ENCODE assay signal across 8 cellular contexts in genomic region chr3:111072016-111072891, GRCh38. TPM values are rescaled to one million over a fixed set of nuclear protein-coding genes. Genes with fewer than 3 reads are reported as not detected.
DNase-seq lines count a peak whose midpoint lies in the region; ATAC-seq and TF ChIP-seq lines count a peak whose summit lies in the region.

No MANE protein-coding gene starts in this region.

- peaks cover 21% of the 10 kb centered on the region for H3K27me3 Mint-ChIP-seq in brain

- H3K27ac Mint-ChIP-seq in brain, result peak overlapping the region; percentile 70 to 98 (median 93)

- H3K4me1 ChIP-seq in RWPE2 (ENCODE audit: insufficient read depth, poor library complexity, severe bottlenecking), result peaks cover 6% of the 10 kb centered on the region

- peaks cover 60% of the 10 kb centered on the region for H3K4me1 Mint-ChIP-seq in brain

- peak overlapping the region; percentile 91 to 98 (median 96) for H3K4me3 Mint-ChIP-seq in brain

- DNase-seq in RWPE2 (ENCODE audit: low spot score) (no peak), kidney epithelial cell (ENCODE audit: low read depth) (no peak), dedifferentiated amniotic fluid mesenchymal stem cell (ENCODE audit: extremely low spot score) (no peak), GOT3 (lab: John Stamatoyannopoulos, UW) (no peak)
- peak; percentile 0 to 15 for DNase-seq in stimulated activated CD4-positive, alpha-beta T cell treated with anti-CD3 and anti-CD28 coated beads, Interleukin-12 subunit alpha, Interleukin-12 subunit beta, amount 100 ng/mL, for 24 hours (ENCODE audit: low read depth in 2 of 2)

- ATAC-seq in GM18502 (IDR thresholded peaks at IDR 0.05; ENCODE audit: poor library complexity, unreplicated experiment) (peak; percentile 46), HG02759 (IDR thresholded peaks at IDR 0.05; ENCODE audit: unreplicated experiment) (peak; percentile 50), RWPE2 (ENCODE audit: low read depth) (peak; percentile 34)

- peak overlapping the region; percentile 86 for H3K4me3 ChIP-seq in RWPE2 (ENCODE audit: severe bottlenecking)
- H3K4me3 ChIP-seq in kidney epithelial cell (ENCODE audit: low read depth, low read length), result peak overlapping the region; percentile 75

- TF ChIP-seq CTCF in RWPE2 (IDR thresholded peaks at IDR 0.05; ENCODE audit: poor library complexity, severe bottlenecking), result no peak
- no peak for TF ChIP-seq CTCF in brain (conservative IDR thresholded peaks at IDR 0.05)
- no peak for TF ChIP-seq CTCF in kidney epithelial cell (IDR thresholded peaks at IDR 0.05; ENCODE audit: insufficient read depth, low read length, poor library complexity, severe bottlenecking)

- H3K9me3 Mint-ChIP-seq in brain, result no peaks in the 10 kb centered on the region

- H3K27me3 ChIP-seq in RWPE2 (ENCODE audit: insufficient read depth, poor library complexity, severe bottlenecking), result no peaks in the 10 kb centered on the region
- no peaks in the 10 kb centered on the region for H3K27me3 ChIP-seq in kidney epithelial cell (ENCODE audit: control insufficient read depth, insufficient read depth, low read length)

- peak overlapping the region; percentile 63 for H3K27ac ChIP-seq in RWPE2 (ENCODE audit: poor library complexity, severe bottlenecking)

- no peaks in the 10 kb centered on the region for H3K36me3 Mint-ChIP-seq in brain

- H3K36me3 ChIP-seq in RWPE2 (ENCODE audit: low read depth) (no peaks in the 10 kb centered on the region), kidney epithelial cell (ENCODE audit: control insufficient read depth, insufficient read depth, low read length) (no peaks in the 10 kb centered on the region)

- no peaks in the 10 kb centered on the region for H3K9me3 ChIP-seq in RWPE2 (ENCODE audit: severe bottlenecking)

RNA-seq across cellular contexts. Expression of gene NECTIN3, which starts 0.6 kb away (rescaled TPM):
- polyA plus RNA-seq in brain (ENCODE audit: insufficient read depth, low read depth, low replicate concordance), result 1.4 TPM
- total RNA-seq in kidney epithelial cell, result 18.2 and 22.9 TPM in 2 replicates

Comparison
In these comparisons a context has a peak if more than half of its experiments do, and no peak if none do; other contexts are left out.
1. DNase-seq: peak in stimulated activated CD4-positive, alpha-beta T cell treated with anti-CD3 and anti-CD28 coated beads, Interleukin-12 subunit alpha, Interleukin-12 subunit beta, amount 100 ng/mL, for 24 hours (2 of 2); none in RWPE2 (single experiment), kidney epithelial cell (single experiment), dedifferentiated amniotic fluid mesenchymal stem cell (single experiment) and GOT3 (single experiment).
2. Peak in every context shown above with its lines, with median percentiles within 50 percentile points of each other: ATAC-seq.